8 cellular contexts compared by ENCODE assay signal in genomic region chr7:74051629-74052410, GRCh38. TPM values are rescaled to one million over a fixed set of nuclear protein-coding genes. Genes with fewer than 3 reads are reported as not detected.
A peak's percentile ranks its signal among the peaks of the same experiment; 100 is the strongest.
DNase-seq lines count a peak whose midpoint lies in the region; ATAC-seq and TF ChIP-seq lines count a peak whose summit lies in the region.

No MANE protein-coding gene starts in this region.

- H2AFZ ChIP-seq in KMS-11 (ENCODE audit: low read depth): no peak overlapping the region

- DNase-seq in ELF-1 (ENCODE audit: low read depth, low spot score): peak; percentile 89
- no peak for DNase-seq in activated CD8-positive, alpha-beta T cell treated with anti-CD3 and anti-CD28 coated beads, Interleukin-2, amount 10 ng/mL, durations not matched to agents 7 days and 5 days
- DNase-seq in mesothelial cell of epicardium (ENCODE audit: low spot score in 2 of 2, unreplicated experiment in 2 of 2): no peak
- DNase-seq in coronary artery (ENCODE audit: low spot score): no peak
- DNase-seq in stimulated activated CD4-positive, alpha-beta T cell treated with anti-CD3 and anti-CD28 coated beads, Interleukin-1b, Interleukin-23, amount 100 ng/mL, for 48 hours: no peak
- no peak for DNase-seq in hypothalamus (lab: John Stamatoyannopoulos, UW)

- peaks cover 52% of the 10 kb centered on the region for H3K27me3 ChIP-seq in KMS-11 (ENCODE audit: insufficient read depth, low read depth)

- H3K9ac ChIP-seq in KMS-11: no peak overlapping the region

- TF ChIP-seq CTCF in KMS-11 (conservative IDR thresholded peaks at IDR 0.05; ENCODE audit: low read depth, low read length) (peak; percentile 29; the same call in 1 of the 2 replicates), mesothelial cell of epicardium (IDR thresholded peaks at IDR 0.05; ENCODE audit: unreplicated experiment) (no peak), coronary artery (IDR thresholded peaks at IDR 0.05) (no peak)

- peak; percentile 27 for ATAC-seq in activated CD8-positive, alpha-beta T cell treated with anti-CD3 and anti-CD28 coated beads, Interleukin-2, amount 10 ng/mL, durations not matched to agents 7 days and 5 days
- ATAC-seq in HG03039 (IDR thresholded peaks at IDR 0.05; ENCODE audit: unreplicated experiment): no peak

- H3K4me1 Mint-ChIP-seq in activated CD8-positive, alpha-beta T cell treated with anti-CD3 and anti-CD28 coated beads, Interleukin-2, amount 10 ng/mL, durations not matched to agents 7 days and 5 days (ENCODE audit: low read depth): no peaks in the 10 kb centered on the region
- peaks cover 2% of the 10 kb centered on the region for H3K4me1 Mint-ChIP-seq in mesothelial cell of epicardium

- H3K79me2 ChIP-seq in KMS-11 (ENCODE audit: insufficient read depth, low read depth): no peaks in the 10 kb centered on the region

- H3K27ac Mint-ChIP-seq in activated CD8-positive, alpha-beta T cell treated with anti-CD3 and anti-CD28 coated beads, Interleukin-2, amount 10 ng/mL, durations not matched to agents 7 days and 5 days: no peak overlapping the region
- H3K27ac Mint-ChIP-seq in mesothelial cell of epicardium: peak overlapping the region; percentile 64

- no peaks in the 10 kb centered on the region for H3K4me1 ChIP-seq in KMS-11 (ENCODE audit: low read depth, poor library complexity, severe bottlenecking)

- no peaks in the 10 kb centered on the region for H3K27me3 Mint-ChIP-seq in activated CD8-positive, alpha-beta T cell treated with anti-CD3 and anti-CD28 coated beads, Interleukin-2, amount 10 ng/mL, durations not matched to agents 7 days and 5 days (ENCODE audit: low read depth)
- peaks cover 12% of the 10 kb centered on the region for H3K27me3 Mint-ChIP-seq in mesothelial cell of epicardium (ENCODE audit: low read depth)

- CTCF ChIA-PET in activated CD8-positive, alpha-beta T cell treated with anti-CD3 and anti-CD28 coated beads, Interleukin-2, amount 10 ng/mL, durations not matched to agents 7 days and 5 days (lab: Charles Lee): no interaction called here

- H3K4me2 ChIP-seq in KMS-11: no peak overlapping the region

- H4K20me1 ChIP-seq in KMS-11 (ENCODE audit: insufficient read depth): no peaks in the 10 kb centered on the region

- H3K36me3 Mint-ChIP-seq in activated CD8-positive, alpha-beta T cell treated with anti-CD3 and anti-CD28 coated beads, Interleukin-2, amount 10 ng/mL, durations not matched to agents 7 days and 5 days (ENCODE audit: low read depth): no peaks in the 10 kb centered on the region
- H3K36me3 Mint-ChIP-seq in mesothelial cell of epicardium: no peaks in the 10 kb centered on the region

- POLR2A ChIA-PET in activated CD8-positive, alpha-beta T cell treated with anti-CD3 and anti-CD28 coated beads, Interleukin-2, amount 10 ng/mL, durations not matched to agents 7 days and 5 days (lab: Charles Lee): no interaction called here

- no peaks in the 10 kb centered on the region for H3K9me3 Mint-ChIP-seq in activated CD8-positive, alpha-beta T cell treated with anti-CD3 and anti-CD28 coated beads, Interleukin-2, amount 10 ng/mL, durations not matched to agents 7 days and 5 days (ENCODE audit: insufficient read depth)
- no peaks in the 10 kb centered on the region for H3K9me3 Mint-ChIP-seq in mesothelial cell of epicardium

- H3K36me3 ChIP-seq in KMS-11 (ENCODE audit: insufficient read depth): no peaks in the 10 kb centered on the region

- no peak overlapping the region for H3K4me3 Mint-ChIP-seq in activated CD8-positive, alpha-beta T cell treated with anti-CD3 and anti-CD28 coated beads, Interleukin-2, amount 10 ng/mL, durations not matched to agents 7 days and 5 days
- no peak overlapping the region for H3K4me3 Mint-ChIP-seq in mesothelial cell of epicardium

- H3K4me3 ChIP-seq in KMS-11 (IDR thresholded peaks at IDR 0.05; ENCODE audit: insufficient read depth, low read depth, low read length) (no peak overlapping the region), coronary artery (no peak overlapping the region)

- H3K27ac ChIP-seq in KMS-11 (no peak overlapping the region), coronary artery (peak overlapping the region in 1 of 2 donors; percentile 53)

RNA-seq across cellular contexts. Expression of gene ELN, which starts 23.8 kb away (rescaled TPM):
- not detected for total RNA-seq in activated CD8-positive, alpha-beta T cell treated with anti-CD3 and anti-CD28 coated beads, Interleukin-2, amount 10 ng/mL, durations not matched to agents 7 days and 5 days
- total RNA-seq in mesothelial cell of epicardium: 32.9 to 37.4 TPM (median 33.2 TPM) in 3 replicates

RNA-seq across cellular contexts. Expression of gene LIMK1, which starts 31.8 kb away (rescaled TPM):
- 10 to 100 TPM; 33.5 to 37.6 TPM for total RNA-seq in activated CD8-positive, alpha-beta T cell treated with anti-CD3 and anti-CD28 coated beads, Interleukin-2, amount 10 ng/mL, durations not matched to agents 7 days and 5 days
- total RNA-seq in mesothelial cell of epicardium: 54.6 to 56.0 TPM (median 54.9 TPM) in 3 replicates

Comparison
In these comparisons a context has a peak if more than half of its experiments do, and no peak if none do; other contexts are left out.
1. RNA of gene ELN, which starts 23.8 kb away (total RNA-seq): 32.9 to 37.4 TPM in mesothelial cell of epicardium; not detected in activated CD8-positive, alpha-beta T cell treated with anti-CD3 and anti-CD28 coated beads, Interleukin-2, amount 10 ng/mL, durations not matched to agents 7 days and 5 days; every median in the first group is over 10 times any median in the second.